Comparison of ENCODE assay signal across 7 cellular contexts in the genomic region with DNA sequence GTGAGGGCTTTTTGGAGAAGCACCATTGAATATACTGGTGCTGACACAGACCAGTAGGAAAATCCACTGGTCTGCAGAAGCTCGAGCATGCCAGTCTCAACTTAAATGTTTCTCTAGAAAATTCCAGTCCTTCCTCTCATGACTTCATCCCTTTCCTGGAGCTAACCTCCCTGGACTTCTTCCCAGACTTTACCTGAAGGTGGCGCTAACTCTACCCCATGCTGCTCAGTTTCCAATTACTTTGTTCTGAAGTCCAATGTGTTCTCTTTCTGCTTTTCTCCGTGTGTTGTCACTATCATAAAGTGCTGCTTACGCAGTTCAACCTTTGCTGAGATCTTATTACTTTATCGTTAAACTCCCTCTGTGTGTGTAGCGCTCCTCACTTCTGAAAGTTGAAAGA.
DNase-seq lines count a peak whose midpoint lies in the region; ATAC-seq, FAIRE-seq and TF ChIP-seq lines count a peak whose summit lies in the region.
"Not testable (repeated sequence)": the region's sequence is repeated elsewhere in the genome, so short reads cannot be mapped to it uniquely, and the experiment has no call there.

No MANE protein-coding gene starts in this region.

- in situ Hi-C loops in SK-MEL-5 (cut with HindIII; ENCODE audit: low pct_unique_long_range_greater_than_20kb, low sequenced_read_pairs); T47D (cut with HindIII; ENCODE audit: low pct_unique_long_range_greater_than_20kb, low sequenced_read_pairs): not testable (repeated sequence)

- 15% methylated on average over 3 of the region's 6 CpGs for WGBS in right lobe of liver (ENCODE audit: insufficient coverage, low coverage, low lambda C conversion rate, missing lambda C conversion rate)

- not testable (repeated sequence) for H3K36me3 ChIP-seq in right lobe of liver

- DNase-seq in DMS 273 (lab: John Stamatoyannopoulos, UW; ENCODE audit: unreplicated experiment) (peak; percentile 0), LNCaP clone FGC (ENCODE audit: low read depth) (peak; percentile 0), NCI-H82 (lab: John Stamatoyannopoulos, UW) (peak; percentile 1), SK-MEL-5 (ENCODE audit: low read depth, low spot score) (peak; percentile 19), T47D (ENCODE audit: low read depth in 1 of 2, low spot score in 1 of 2) (peak; percentile 4 to 47)
- not testable (repeated sequence) for DNase-seq in H54 (ENCODE audit: insufficient read length, low spot score); right lobe of liver

- TF ChIP-seq CTCF in LNCaP clone FGC (IDR thresholded peaks at IDR 0.05; ENCODE audit: control insufficient read depth, extremely low read depth, insufficient read depth) (peak; percentile 42), right lobe of liver (IDR thresholded peaks at IDR 0.05) (peak in 2 of 4 donors; percentile 10 to 27)

- not testable (repeated sequence) for TF ChIP-seq POLR2A in H54 (IDR thresholded peaks at IDR 0.05; ENCODE audit: low read depth, low read length); right lobe of liver (IDR thresholded peaks at IDR 0.05)

- H3K27me3 ChIP-seq in right lobe of liver: not testable (repeated sequence)

- FAIRE-seq in H54 (lab: Jason Lieb, UNC): peak; percentile 69

- not testable (repeated sequence) for H3K9me3 ChIP-seq in right lobe of liver

- peak; percentile 44 to 71 (median 50) for ATAC-seq in right lobe of liver

- H3K27ac ChIP-seq in right lobe of liver: not testable (repeated sequence)

- H3K4me1 ChIP-seq in right lobe of liver: not testable (repeated sequence)

- H3K4me3 ChIP-seq in LNCaP clone FGC (ENCODE audit: low read depth, low read length); right lobe of liver: not testable (repeated sequence)

- intact Hi-C loops in right lobe of liver (cut with DNase I): not testable (repeated sequence)
